Comparison of ENCODE assay signal across 18 cellular contexts in genomic region chr3:109136533-109136932, GRCh38. TPM values are rescaled to one million over a fixed set of nuclear protein-coding genes. Genes with fewer than 3 reads are reported as not detected.
DNase-seq lines count a peak whose midpoint lies in the region; ATAC-seq and TF ChIP-seq lines count a peak whose summit lies in the region.
"Had no signal": no experiment of that assay in that cellular context is flagged by ENCODE, and none has a peak within 500 bp of the region (broad histone marks: within the 10 kb centered on the region; RNA-seq: fewer than 3 reads in every experiment).

Gene C3orf85 (plus strand): TSS chr3:109136719. CDS start chr3:109136848, 129 bp downstream.

- H3K27ac ChIP-seq in Peyer's patch (peak within 1 kb of the TSS in 3 of 4 donors; percentile 19 to 71 (median 27)), duodenal mucosa (ENCODE audit: low read depth, low read length) (no peak within 1 kb of the TSS), right lobe of liver (peak within 1 kb of the TSS in 2 of 3 donors; percentile 63 to 73), rectal smooth muscle tissue (ENCODE audit: low read depth, low read length) (no peak within 1 kb of the TSS)

- H3K9ac ChIP-seq in duodenal mucosa (ENCODE audit: low read depth in 1 of 2, low read length in 2 of 2) (peak within 1 kb of the TSS; percentile 14 to 26), rectal smooth muscle tissue (ENCODE audit: low read length) (no peak within 1 kb of the TSS)

- no peaks in the 10 kb centered on the region for H3K36me3 Mint-ChIP-seq in activated T-helper 17 cell treated with anti-CD3 and anti-CD28 coated beads, Interleukin-2, amount 50 U/mL, for 72 hours (ENCODE audit: low read depth)

- TF ChIP-seq POLR2A in Peyer's patch (IDR thresholded peaks at IDR 0.05): peak; percentile 43 to 64
- no peak for TF ChIP-seq POLR2A in right lobe of liver (IDR thresholded peaks at IDR 0.05)

- ATAC-seq in right lobe of liver: peak; percentile 34 to 60 (median 53)
- no peak for ATAC-seq in activated T-helper 17 cell treated with anti-CD3 and anti-CD28 coated beads, Interleukin-2, amount 50 U/mL, for 72 hours (replicated peaks)
- ATAC-seq in GM18909 (IDR thresholded peaks at IDR 0.05; ENCODE audit: poor library complexity, unreplicated experiment): no peak

- H3K4me3 Mint-ChIP-seq in activated T-helper 17 cell treated with anti-CD3 and anti-CD28 coated beads, Interleukin-2, amount 50 U/mL, for 72 hours: no peak within 1 kb of the TSS
- H3K4me3 Mint-ChIP-seq: B cell; CD4-positive, alpha-beta T cell; HFFc6 had no signal

- no peaks in the 10 kb centered on the region for H3K9me3 ChIP-seq in Peyer's patch
- H3K9me3 ChIP-seq in duodenal mucosa (ENCODE audit: control insufficient read depth in 1 of 2, low read length in 2 of 2): no peaks in the 10 kb centered on the region
- no peaks in the 10 kb centered on the region for H3K9me3 ChIP-seq in right lobe of liver

- no peaks in the 10 kb centered on the region for H3K4me1 Mint-ChIP-seq in activated T-helper 17 cell treated with anti-CD3 and anti-CD28 coated beads, Interleukin-2, amount 50 U/mL, for 72 hours
- H3K4me1 Mint-ChIP-seq: B cell had no signal

- no peak within 1 kb of the TSS for H3K27ac Mint-ChIP-seq in activated T-helper 17 cell treated with anti-CD3 and anti-CD28 coated beads, Interleukin-2, amount 50 U/mL, for 72 hours
- H3K27ac Mint-ChIP-seq: B cell; CD4-positive, alpha-beta T cell; HFFc6 had no signal

- WGBS in right lobe of liver (ENCODE audit: insufficient coverage, low coverage, low lambda C conversion rate, missing lambda C conversion rate): 27% methylated on average over 3 of the region's 3 CpGs

- H3K4me3 ChIP-seq in Peyer's patch (peak within 1 kb of the TSS in 2 of 4 donors; percentile 52), duodenal mucosa (ENCODE audit: low read depth in 1 of 2, low read length in 2 of 2) (peak within 1 kb of the TSS; percentile 60 to 65), right lobe of liver (peak within 1 kb of the TSS in 2 of 3 donors; percentile 39 to 46), rectal smooth muscle tissue (ENCODE audit: low read length) (peak within 1 kb of the TSS; percentile 24)

- DNase-seq in Peyer's patch (no peak), right lobe of liver (no peak), T-helper 1 cell (no peak), islet precursor cell (no peak)
- DNase-seq: C1 segment of cervical spinal cord; Calu3; CD4-positive, alpha-beta T cell; DMS 273 treated with DMSO at 0.1 percent for 48 hours; HCEC 1CT; HFFc6 had no signal

- peaks cover 0 to 6% (median 0%) of the 10 kb centered on the region in 3 donors for H3K36me3 ChIP-seq in Peyer's patch
- no peaks in the 10 kb centered on the region for H3K36me3 ChIP-seq in duodenal mucosa (ENCODE audit: control insufficient read depth in 1 of 2, insufficient read depth in 2 of 2, low read length in 2 of 2)
- no peaks in the 10 kb centered on the region for H3K36me3 ChIP-seq in right lobe of liver
- no peaks in the 10 kb centered on the region for H3K36me3 ChIP-seq in rectal smooth muscle tissue (ENCODE audit: control insufficient read depth, insufficient read depth, low read length)

- H3K27me3 Mint-ChIP-seq in activated T-helper 17 cell treated with anti-CD3 and anti-CD28 coated beads, Interleukin-2, amount 50 U/mL, for 72 hours: peaks cover 3% of the 10 kb centered on the region
- H3K27me3 Mint-ChIP-seq: B cell; CD4-positive, alpha-beta T cell had no signal

- TF ChIP-seq CTCF in Peyer's patch (IDR thresholded peaks at IDR 0.05): no peak
- no peak for TF ChIP-seq CTCF in right lobe of liver (IDR thresholded peaks at IDR 0.05)

- H3K4me1 ChIP-seq in Peyer's patch (peaks cover 0 to 22% (median 0%) of the 10 kb centered on the region in 4 donors), duodenal mucosa (ENCODE audit: control insufficient read depth in 1 of 2, insufficient read depth in 2 of 2, low read length in 2 of 2) (peaks cover 19 to 30% of the 10 kb centered on the region in 2 donors), right lobe of liver (peaks cover 0 to 40% (median 19%) of the 10 kb centered on the region in 4 donors), rectal smooth muscle tissue (ENCODE audit: control insufficient read depth, insufficient read depth, low read length) (no peaks in the 10 kb centered on the region)

- no peaks in the 10 kb centered on the region for H3K9me3 Mint-ChIP-seq in activated T-helper 17 cell treated with anti-CD3 and anti-CD28 coated beads, Interleukin-2, amount 50 U/mL, for 72 hours
- H3K9me3 Mint-ChIP-seq: CD4-positive, alpha-beta T cell had no signal

- intact Hi-C loops in right lobe of liver (cut with DNase I): no loop called here

- H3K27me3 ChIP-seq in Peyer's patch (no peaks in the 10 kb centered on the region), duodenal mucosa (ENCODE audit: control insufficient read depth in 1 of 2, insufficient read depth in 2 of 2, low read length in 2 of 2) (no peaks in the 10 kb centered on the region), right lobe of liver (no peaks in the 10 kb centered on the region), rectal smooth muscle tissue (ENCODE audit: control insufficient read depth, insufficient read depth, low read length) (no peaks in the 10 kb centered on the region)

RNA-seq across cellular contexts. Expression of gene C3orf85, which starts in this region (rescaled TPM):
- total RNA-seq in Peyer's patch (100 to 1,000 TPM in 1 of 4 donors, 10 to 100 TPM in 2, 1 to 10 TPM in 1; 6.6 to 174 (median 85.8) TPM), right lobe of liver (10 to 100 TPM in 3 of 6 experiments, 1 to 10 TPM in 3; 3.3 to 12.6 (median 9.5) TPM)
- total RNA-seq in activated T-helper 17 cell treated with anti-CD3 and anti-CD28 coated beads, Interleukin-2, amount 50 U/mL, for 72 hours: not detected
- total RNA-seq: B cell; Calu3; CD4-positive, alpha-beta T cell; Daoy; H4; HFFc6; HT1080 had no signal

Comparison
In these comparisons a context has a peak if more than half of its experiments do, and no peak if none do; other contexts are left out.
1. RNA of gene C3orf85 (total RNA-seq): 6.6 to 174 TPM in Peyer's patch and 3.3 to 12.6 TPM in right lobe of liver; not detected in activated T-helper 17 cell treated with anti-CD3 and anti-CD28 coated beads, Interleukin-2, amount 50 U/mL, for 72 hours; every median in the first group is over 4 times any median in the second.
2. H3K27ac ChIP-seq: peak in Peyer's patch (3 of 4) and right lobe of liver (2 of 3); none in duodenal mucosa (single experiment) and rectal smooth muscle tissue (single experiment).
3. ATAC-seq: peak in right lobe of liver (4 of 4); none in activated T-helper 17 cell treated with anti-CD3 and anti-CD28 coated beads, Interleukin-2, amount 50 U/mL, for 72 hours (single experiment) and GM18909 (single experiment).